Comparison of ENCODE assay signal across 27 cellular contexts in genomic region chr10:86600296-86600695, GRCh38. TPM values are rescaled to one million over a fixed set of nuclear protein-coding genes. Genes with fewer than 3 reads are reported as not detected.
"Had no signal": no experiment of that assay in that cellular context is flagged by ENCODE, and none has a peak within 500 bp of the region (broad histone marks: within the 10 kb centered on the region; RNA-seq: fewer than 3 reads in every experiment).

No MANE protein-coding gene starts in this region.

- H3K4me1 ChIP-seq: foreskin keratinocyte, left lung, sigmoid colon had no signal

- DNase-seq: activated gamma-delta T cell treated with Interleukin-2 at 50 U/mL for 16 hours; activated T-cell treated with anti-CD3 and anti-CD28 coated beads, Interleukin-2, amount 50 U/mL, for 24 hours; amygdala; cortex of kidney; effector CD4-positive, alpha-beta T cell; esophagus squamous epithelium; foreskin keratinocyte; glutamatergic neuron; hypothalamus; kidney; left lung; natural killer cell; nucleus accumbens; sigmoid colon; stimulated activated CD4-positive, alpha-beta T cell treated with anti-CD3 and anti-CD28 coated beads, Interleukin-1b, Interleukin-23, amount 100 ng/mL, for 48 hours; T-helper 1 cell; T1000 had no signal

- H3K27ac ChIP-seq: body of pancreas, foreskin keratinocyte, left lung, sigmoid colon, stomach, thoracic aorta, VCaP had no signal

- H3K9me3 ChIP-seq: body of pancreas, esophagus squamous epithelium, sigmoid colon, thoracic aorta had no signal

- H3K27me3 Mint-ChIP-seq: activated CD4-positive, alpha-beta memory T cell treated with anti-CD3 and anti-CD28 coated beads for 36 hours; activated naive CD8-positive, alpha-beta T cell; activated T-cell treated with anti-CD3 and anti-CD28 coated beads, Interleukin-2, amount 50 U/mL, for 24 hours had no signal

- H3K4me3 Mint-ChIP-seq: activated CD4-positive, alpha-beta memory T cell treated with anti-CD3 and anti-CD28 coated beads for 36 hours; activated naive CD8-positive, alpha-beta T cell; activated T-cell treated with anti-CD3 and anti-CD28 coated beads, Interleukin-2, amount 50 U/mL, for 24 hours; central memory CD8-positive, alpha-beta T cell; natural killer cell had no signal

- H3K4me3 ChIP-seq: body of pancreas, esophagus squamous epithelium, left lung, sigmoid colon, stomach, thoracic aorta had no signal

- H3K4me1 Mint-ChIP-seq: central memory CD8-positive, alpha-beta T cell; natural killer cell had no signal

- H3K27ac Mint-ChIP-seq: activated CD4-positive, alpha-beta memory T cell treated with anti-CD3 and anti-CD28 coated beads for 36 hours; activated naive CD8-positive, alpha-beta T cell; activated T-cell treated with anti-CD3 and anti-CD28 coated beads, Interleukin-2, amount 50 U/mL, for 24 hours; natural killer cell had no signal

- H3K36me3 ChIP-seq: esophagus squamous epithelium, left lung, sigmoid colon, stomach, thoracic aorta had no signal

- H3K36me3 Mint-ChIP-seq: activated CD4-positive, alpha-beta memory T cell treated with anti-CD3 and anti-CD28 coated beads for 36 hours; activated naive CD8-positive, alpha-beta T cell; natural killer cell had no signal

- H3K27me3 ChIP-seq: body of pancreas, esophagus squamous epithelium, foreskin keratinocyte, left lung, sigmoid colon, stomach had no signal

- ATAC-seq: body of pancreas, natural killer cell had no signal

- H3K9me3 Mint-ChIP-seq: activated CD4-positive, alpha-beta memory T cell treated with anti-CD3 and anti-CD28 coated beads for 36 hours; activated T-cell treated with anti-CD3 and anti-CD28 coated beads, Interleukin-2, amount 50 U/mL, for 24 hours; central memory CD8-positive, alpha-beta T cell; natural killer cell had no signal

RNA-seq across cellular contexts. Expression of gene OPN4, which starts 54.1 kb away (rescaled TPM):
- total RNA-seq: activated CD4-positive, alpha-beta memory T cell treated with anti-CD3 and anti-CD28 coated beads for 36 hours; body of pancreas; esophagus squamous epithelium; foreskin keratinocyte; kidney; left lung; mononuclear cell; natural killer cell; pulmonary artery endothelial cell; sigmoid colon; stomach; thoracic aorta; ureter had no signal
- polyA plus RNA-seq: foreskin keratinocyte, stomach had no signal
